ENCODE assay signal across 27 cellular contexts in the genomic region with DNA sequence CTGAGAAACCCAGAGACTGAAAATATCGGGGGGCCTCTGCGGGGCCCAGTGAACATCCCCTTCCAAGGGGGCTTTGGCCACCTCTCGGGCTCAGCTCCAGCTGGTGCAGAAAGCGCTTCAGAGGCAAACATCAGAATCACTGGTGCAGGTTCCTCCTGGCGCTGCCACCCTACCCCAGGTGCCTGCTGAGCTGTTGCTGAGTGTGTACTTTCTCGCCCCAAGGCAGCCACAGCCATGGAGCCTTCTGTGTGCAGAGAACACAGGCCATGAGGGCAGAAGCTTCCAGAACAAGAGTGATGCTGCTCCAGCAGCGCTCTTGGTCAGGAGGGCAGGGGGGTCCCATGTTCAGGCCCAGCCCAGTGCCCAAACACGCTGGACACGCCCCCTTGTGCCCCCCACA. TPM values are rescaled to one million over a fixed set of nuclear protein-coding genes. Genes with fewer than 3 reads are reported as not detected.
"Had no signal": no experiment of that assay in that cellular context is flagged by ENCODE, and none has a peak within 500 bp of the region (broad histone marks: within the 10 kb centered on the region; RNA-seq: fewer than 3 reads in every experiment).

No MANE protein-coding gene starts in this region.

- H3K27ac ChIP-seq: breast epithelium, sigmoid colon, thoracic aorta, upper lobe of left lung had no signal

- FAIRE-seq: colon had no signal

- H3K27me3 ChIP-seq: breast epithelium had no signal

- H3K36me3 ChIP-seq: breast epithelium had no signal

- H3K9me3 ChIP-seq: breast epithelium, sigmoid colon, thoracic aorta, upper lobe of left lung had no signal

- H3K4me2 ChIP-seq: smooth muscle cell had no signal

- H3K4me3 ChIP-seq: breast epithelium, sigmoid colon, smooth muscle cell, thoracic aorta, upper lobe of left lung had no signal

- DNase-seq: activated CD4-positive, alpha-beta T cell treated with anti-CD3 and anti-CD28 coated beads for 36 hours; activated CD4-positive, alpha-beta T cell treated with anti-CD3 and anti-CD28 coated beads, Interleukin-2, amount 50 U/mL, for 4 hours; activated CD8-positive, alpha-beta memory T cell treated with anti-CD3 and anti-CD28 coated beads for 24 hours; activated CD8-positive, alpha-beta memory T cell treated with anti-CD3 and anti-CD28 coated beads, Interleukin-2, amount 50 U/mL, for 4 hours; activated naive CD4-positive, alpha-beta T cell; activated T-cell treated with anti-CD3 and anti-CD28 coated beads, Interleukin-2, amount 50 U/mL, for 24 hours; amniotic stem cell; effector memory CD4-positive, alpha-beta T cell; foreskin melanocyte; immature natural killer cell; stimulated activated CD4-positive, alpha-beta T cell treated with anti-CD3 and anti-CD28 coated beads, Interleukin-4, amount 100 ng/mL, for 1 hour; stimulated activated naive CD4-positive, alpha-beta T cell treated with Interleukin-2 at 50 U/mL for 16 hours; upper lobe of left lung had no signal

RNA-seq across cellular contexts. Expression of a gene that starts 6.3 kb away (rescaled TPM):
- total RNA-seq: lung microvascular endothelial cell, smooth muscle cell had no signal
- polyA plus RNA-seq: immature natural killer cell; naive thymus-derived CD4-positive, alpha-beta T cell had no signal

RNA-seq across cellular contexts. Expression of a gene that starts 16.4 kb away (rescaled TPM):
- total RNA-seq: activated CD4-positive, alpha-beta T cell treated with anti-CD3 and anti-CD28 coated beads for 36 hours; activated T-helper 2 cell treated with anti-CD3 and anti-CD28 coated beads, Interferon-gamma antibody, Interleukin-2, Interleukin-4, amounts not matched to agents 10 μg/mL and 5 μg/mL and 100 μg/mL, durations not matched to agents 14 hours and 24 hours and 36 hours; breast epithelium; dermis microvascular lymphatic vessel endothelial cell; esophagus mucosa; lung microvascular endothelial cell; naive thymus-derived CD4-positive, alpha-beta T cell; neural crest cell; omental fat pad; posterior vena cava; renal cortical epithelial cell; sigmoid colon; smooth muscle cell; thoracic aorta had no signal
- polyA plus RNA-seq: immature natural killer cell; naive thymus-derived CD4-positive, alpha-beta T cell had no signal

RNA-seq across cellular contexts. Expression of a gene that starts 18.6 kb away (rescaled TPM):
- total RNA-seq: activated CD4-positive, alpha-beta T cell treated with anti-CD3 and anti-CD28 coated beads for 36 hours; activated T-helper 2 cell treated with anti-CD3 and anti-CD28 coated beads, Interferon-gamma antibody, Interleukin-2, Interleukin-4, amounts not matched to agents 10 μg/mL and 5 μg/mL and 100 μg/mL, durations not matched to agents 14 hours and 24 hours and 36 hours; dermis microvascular lymphatic vessel endothelial cell; esophagus mucosa; lung microvascular endothelial cell; naive thymus-derived CD4-positive, alpha-beta T cell; neural crest cell; omental fat pad; smooth muscle cell; thoracic aorta had no signal
- polyA plus RNA-seq: immature natural killer cell; naive thymus-derived CD4-positive, alpha-beta T cell; smooth muscle cell had no signal
